33 cellular contexts compared by ENCODE assay signal in genomic region chr11:89177691-89178231, GRCh38. TPM values are rescaled to one million over a fixed set of nuclear protein-coding genes. Genes with fewer than 3 reads are reported as not detected.
"Had no signal": no experiment of that assay in that cellular context is flagged by ENCODE, and none has a peak within 500 bp of the region (broad histone marks: within the 10 kb centered on the region; RNA-seq: fewer than 3 reads in every experiment).

Gene TYR (plus strand): TSS chr11:89177875. CDS start chr11:89177954, 79 bp downstream.

- H3K4me1 Mint-ChIP-seq: activated CD4-positive, alpha-beta memory T cell treated with anti-CD3 and anti-CD28 coated beads, Interleukin-2, amount 10 ng/mL, durations not matched to agents 7 days and 5 days; activated CD8-positive, alpha-beta memory T cell treated with anti-CD3 and anti-CD28 coated beads, Interleukin-2, amount 10 ng/mL, durations not matched to agents 7 days and 5 days; activated T-helper 17 cell treated with anti-CD3 and anti-CD28 coated beads, Interleukin-2, amount 50 U/mL, for 72 hours had no signal

- H3K36me3 Mint-ChIP-seq: activated CD8-positive, alpha-beta memory T cell treated with anti-CD3 and anti-CD28 coated beads, Interleukin-2, amount 10 ng/mL, durations not matched to agents 7 days and 5 days; activated naive CD4-positive, alpha-beta T cell treated with anti-CD3 and anti-CD28 coated beads, Interleukin-2, amount 50 U/mL, for 72 hours; brain had no signal

- H3K4me3 Mint-ChIP-seq: activated CD4-positive, alpha-beta memory T cell treated with anti-CD3 and anti-CD28 coated beads, Interleukin-2, amount 10 ng/mL, durations not matched to agents 7 days and 5 days; activated CD8-positive, alpha-beta memory T cell treated with anti-CD3 and anti-CD28 coated beads, Interleukin-2, amount 10 ng/mL, durations not matched to agents 7 days and 5 days; activated T-cell treated with anti-CD3 and anti-CD28 coated beads, Interleukin-2, amount 50 U/mL, for 72 hours; activated T-helper 17 cell treated with anti-CD3 and anti-CD28 coated beads, Interleukin-2, amount 50 U/mL, for 72 hours; brain had no signal

- H3K27me3 Mint-ChIP-seq: activated CD4-positive, alpha-beta memory T cell treated with anti-CD3 and anti-CD28 coated beads, Interleukin-2, amount 10 ng/mL, durations not matched to agents 7 days and 5 days; activated CD8-positive, alpha-beta memory T cell treated with anti-CD3 and anti-CD28 coated beads, Interleukin-2, amount 10 ng/mL, durations not matched to agents 7 days and 5 days; activated T-helper 17 cell treated with anti-CD3 and anti-CD28 coated beads, Interleukin-2, amount 50 U/mL, for 72 hours; brain had no signal

- DNase-seq: activated CD4-positive, alpha-beta memory T cell treated with anti-CD3 and anti-CD28 coated beads, Interleukin-2, amount 10 ng/mL, durations not matched to agents 7 days and 5 days; activated CD4-positive, alpha-beta T cell treated with anti-CD3 and anti-CD28 coated beads for 1 hour; activated CD4-positive, alpha-beta T cell treated with anti-CD3 and anti-CD28 coated beads for 48 hours; activated CD4-positive, CD25-positive, alpha-beta regulatory T cell; activated CD8-positive, alpha-beta memory T cell treated with anti-CD3 and anti-CD28 coated beads for 24 hours; activated CD8-positive, alpha-beta memory T cell treated with anti-CD3 and anti-CD28 coated beads, Interleukin-2, amount 10 ng/mL, durations not matched to agents 7 days and 5 days; activated CD8-positive, alpha-beta memory T cell treated with anti-CD3 and anti-CD28 coated beads, Interleukin-2, amount 50 U/mL, for 48 hours; activated effector memory CD4-positive, alpha-beta T cell treated with anti-CD3 and anti-CD28 coated beads, Interleukin-2, amount 50 U/mL, for 16 hours; activated naive CD4-positive, alpha-beta T cell; activated T-cell treated with anti-CD3 and anti-CD28 coated beads, Interleukin-2, amount 50 U/mL, for 72 hours; adrenal gland; central memory CD4-positive, alpha-beta T cell; NCI-H1105 treated with DMSO at 0.1 percent for 48 hours; NCI-H1436; NCI-H1694; NCI-H1930; NCI-H2081 treated with DMSO at 0.1 percent for 48 hours; NCI-H226; NCI-H446 treated with DMSO at 0.1 percent for 48 hours; NCI-H524 treated with DMSO at 0.1 percent for 48 hours; PC-3; Peyer's patch; RPMI8226; SIG-M5; SW 1271; T-helper 1 cell; T-helper 2 cell; T-helper 9 cell; WERI-Rb-1 had no signal

- H3K9me3 Mint-ChIP-seq: activated CD4-positive, alpha-beta memory T cell treated with anti-CD3 and anti-CD28 coated beads, Interleukin-2, amount 10 ng/mL, durations not matched to agents 7 days and 5 days; activated naive CD4-positive, alpha-beta T cell treated with anti-CD3 and anti-CD28 coated beads, Interleukin-2, amount 50 U/mL, for 72 hours; activated T-cell treated with anti-CD3 and anti-CD28 coated beads, Interleukin-2, amount 50 U/mL, for 72 hours; brain had no signal

- H3K27ac Mint-ChIP-seq: activated CD4-positive, alpha-beta memory T cell treated with anti-CD3 and anti-CD28 coated beads, Interleukin-2, amount 10 ng/mL, durations not matched to agents 7 days and 5 days; activated CD8-positive, alpha-beta memory T cell treated with anti-CD3 and anti-CD28 coated beads, Interleukin-2, amount 10 ng/mL, durations not matched to agents 7 days and 5 days; activated naive CD4-positive, alpha-beta T cell treated with anti-CD3 and anti-CD28 coated beads, Interleukin-2, amount 50 U/mL, for 72 hours; activated T-cell treated with anti-CD3 and anti-CD28 coated beads, Interleukin-2, amount 50 U/mL, for 72 hours; activated T-helper 17 cell treated with anti-CD3 and anti-CD28 coated beads, Interleukin-2, amount 50 U/mL, for 72 hours had no signal

RNA-seq across cellular contexts. Expression of gene TYR, which starts in this region (rescaled TPM):
- total RNA-seq: activated CD4-positive, alpha-beta memory T cell treated with anti-CD3 and anti-CD28 coated beads, Interleukin-2, amount 10 ng/mL, durations not matched to agents 7 days and 5 days; activated CD8-positive, alpha-beta memory T cell treated with anti-CD3 and anti-CD28 coated beads, Interleukin-2, amount 10 ng/mL, durations not matched to agents 7 days and 5 days; activated naive CD4-positive, alpha-beta T cell treated with anti-CD3 and anti-CD28 coated beads, Interleukin-2, amount 50 U/mL, for 72 hours; activated T-cell treated with anti-CD3 and anti-CD28 coated beads, Interleukin-2, amount 50 U/mL, for 72 hours; activated T-helper 17 cell treated with anti-CD3 and anti-CD28 coated beads, Interleukin-2, amount 50 U/mL, for 72 hours; adrenal gland; LHCN-M2; PC-3; Peyer's patch had no signal
